Comparison of ENCODE assay signal across 15 cellular contexts in the genomic region with DNA sequence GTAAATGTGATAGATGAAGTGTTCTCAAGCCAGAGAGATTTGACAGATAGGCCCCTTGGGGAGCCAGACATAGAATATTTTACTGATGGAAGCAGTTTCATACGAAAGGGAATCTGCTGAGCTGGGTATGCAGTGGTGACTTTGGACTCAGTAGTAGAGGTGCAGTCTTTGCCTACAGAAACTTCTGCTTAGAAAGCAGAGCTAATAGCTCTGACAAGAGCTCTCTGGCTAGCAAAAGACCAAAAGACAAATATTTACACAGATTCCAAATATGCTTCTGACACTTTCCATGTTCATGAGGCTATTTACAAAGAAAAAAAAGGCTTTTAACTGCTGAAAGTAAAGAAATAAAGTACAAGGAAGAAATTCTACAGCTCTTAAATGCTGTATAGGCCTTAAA. TPM values are rescaled to one million over a fixed set of nuclear protein-coding genes. Genes with fewer than 3 reads are reported as not detected.
DNase-seq lines count a peak whose midpoint lies in the region; ATAC-seq and TF ChIP-seq lines count a peak whose summit lies in the region.
"Not testable (repeated sequence)": the region's sequence is repeated elsewhere in the genome, so short reads cannot be mapped to it uniquely, and the experiment has no call there.
"Had no signal": no experiment of that assay in that cellular context is flagged by ENCODE, and none has a peak within 500 bp of the region (broad histone marks: within the 10 kb centered on the region; RNA-seq: fewer than 3 reads in every experiment).

No MANE protein-coding gene starts in this region.

- not testable (repeated sequence) for H3K27me3 ChIP-seq in hepatocyte, uterus

- H3K79me2 ChIP-seq in hepatocyte = not testable (repeated sequence)

- TF ChIP-seq CTCF in activated B cell treated with CpG ODN at 0.5 μM for 24 hours (IDR thresholded peaks at IDR 0.05); hepatocyte (IDR thresholded peaks at IDR 0.05; ENCODE audit: poor library complexity); nephron (IDR thresholded peaks at IDR 0.05; ENCODE audit: unreplicated experiment in 3 of 3); uterus (IDR thresholded peaks at IDR 0.05): not testable (repeated sequence)

- peak overlapping the region; percentile 17 for H3K4me2 ChIP-seq in hepatocyte

- not testable (repeated sequence) for H3K4me3 ChIP-seq in hepatocyte
- H3K4me3 ChIP-seq in uterus = peak overlapping the region in 1 of 2 donors; percentile 78

- not testable (repeated sequence) for TF ChIP-seq POLR2A in uterus (IDR thresholded peaks at IDR 0.05)

- 55% methylated on average over 1 of the region's 1 CpG for WGBS in hepatocyte (ENCODE audit: low lambda C conversion rate, missing lambda C conversion rate)

- H3K4me1 ChIP-seq in hepatocyte (ENCODE audit: insufficient read depth) = peaks cover 33% of the 10 kb centered on the region
- H3K4me1 ChIP-seq in uterus = not testable (repeated sequence)

- not testable (repeated sequence) for H3K27me3 Mint-ChIP-seq in activated B cell treated with CpG ODN at 0.5 μM for 24 hours; memory B cell; nephron (ENCODE audit: low read depth); stimulated activated naive B cell treated with anti-CD40 and anti-IgM and Interleukin-4, amounts not matched to agents 10 μg/mL and 1 μg/mL and 100 μg/mL, for 72 hours

- H3K9me3 Mint-ChIP-seq in activated B cell treated with CpG ODN at 0.5 μM for 24 hours; memory B cell; nephron; stimulated activated naive B cell treated with anti-CD40 and anti-IgM and Interleukin-4, amounts not matched to agents 10 μg/mL and 1 μg/mL and 100 μg/mL, for 72 hours: not testable (repeated sequence)

- DNase-seq in DMS53 (lab: John Stamatoyannopoulos, UW) (peak; percentile 18), NCI-H345 (lab: John Stamatoyannopoulos, UW) (peak; percentile 3)
- DNase-seq in activated B cell treated with CpG ODN at 0.5 μM for 24 hours; hepatocyte (ENCODE audit: low spot score); memory B cell (ENCODE audit: low spot score in 2 of 2); stimulated activated naive B cell treated with anti-CD40 and anti-IgM and Interleukin-4, amounts not matched to agents 10 μg/mL and 1 μg/mL and 100 μg/mL, for 72 hours; uterus: not testable (repeated sequence)

- not testable (repeated sequence) for H3K9me2 ChIP-seq in hepatocyte (replicated peaks; ENCODE audit: insufficient read depth)

- H2AFZ ChIP-seq in hepatocyte = not testable (repeated sequence)

- not testable (repeated sequence) for H3K27ac ChIP-seq in hepatocyte
- H3K27ac ChIP-seq in uterus = peak overlapping the region; percentile 89 to 94

- not testable (repeated sequence) for ATAC-seq in activated B cell treated with CpG ODN at 0.5 μM for 24 hours (ENCODE audit: low read depth); memory B cell (ENCODE audit: low read depth); stimulated activated naive B cell treated with anti-CD40 and anti-IgM and Interleukin-4, amounts not matched to agents 10 μg/mL and 1 μg/mL and 100 μg/mL, for 72 hours (replicated peaks)

- H4K20me1 ChIP-seq in hepatocyte (ENCODE audit: insufficient read depth, poor library complexity, severe bottlenecking) = not testable (repeated sequence)

- intact Hi-C loops in activated B cell treated with CpG ODN at 0.5 μM for 24 hours (cut with micrococcal nuclease); uterus (cut with DNase I; ENCODE audit: low total_unique reads): not testable (repeated sequence)

- H3K4me3 Mint-ChIP-seq in activated B cell treated with CpG ODN at 0.5 μM for 24 hours; memory B cell; stimulated activated naive B cell treated with anti-CD40 and anti-IgM and Interleukin-4, amounts not matched to agents 10 μg/mL and 1 μg/mL and 100 μg/mL, for 72 hours: not testable (repeated sequence)
- H3K4me3 Mint-ChIP-seq in nephron = peak overlapping the region in 1 of 3 experiments; percentile 12

- peaks cover 33% of the 10 kb centered on the region for H3K36me3 Mint-ChIP-seq in activated B cell treated with CpG ODN at 0.5 μM for 24 hours (ENCODE audit: low read depth)
- not testable (repeated sequence) for H3K36me3 Mint-ChIP-seq in memory B cell; nephron (ENCODE audit: low read depth); stimulated activated naive B cell treated with anti-CD40 and anti-IgM and Interleukin-4, amounts not matched to agents 10 μg/mL and 1 μg/mL and 100 μg/mL, for 72 hours

- not testable (repeated sequence) for H3K36me3 ChIP-seq in hepatocyte (replicated peaks; ENCODE audit: insufficient read depth, low read depth); uterus

- H3K9me3 ChIP-seq in hepatocyte (ENCODE audit: low read depth); uterus: not testable (repeated sequence)

- H3K27ac Mint-ChIP-seq in activated B cell treated with CpG ODN at 0.5 μM for 24 hours (peak overlapping the region; percentile 88), memory B cell (peak overlapping the region; percentile 50), nephron (peak overlapping the region; percentile 89 to 96 (median 91))
- peak overlapping the region; percentile 20 for H3K27ac Mint-ChIP-seq in stimulated activated naive B cell treated with anti-CD40 and anti-IgM and Interleukin-4, amounts not matched to agents 10 μg/mL and 1 μg/mL and 100 μg/mL, for 72 hours

- POLR2A ChIA-PET in activated B cell treated with CpG ODN at 0.5 μM for 24 hours (lab: Charles Lee) = interaction anchor here (0.7 kb wide), 2 partner anchors 13 to 1539 kb away, joined by 3 read pairs; no protein-coding TSS in a partner anchor

- H3K4me1 Mint-ChIP-seq in activated B cell treated with CpG ODN at 0.5 μM for 24 hours (peaks cover 55% of the 10 kb centered on the region), memory B cell (peaks cover 22% of the 10 kb centered on the region), nephron (peaks cover 44% of the 10 kb centered on the region)
- H3K4me1 Mint-ChIP-seq in stimulated activated naive B cell treated with anti-CD40 and anti-IgM and Interleukin-4, amounts not matched to agents 10 μg/mL and 1 μg/mL and 100 μg/mL, for 72 hours = peaks cover 41 to 47% of the 10 kb centered on the region in 2 donors

- CTCF ChIA-PET in activated B cell treated with CpG ODN at 0.5 μM for 24 hours (lab: Charles Lee) = interaction anchor here (1.6 to 3.2 kb wide), 3 partner anchors 10 to 64 kb away, joined by 4 to 11 read pairs (median 5); a partner anchor contains a TSS

RNA-seq across cellular contexts. Expression of a gene that starts 19.9 kb away (rescaled TPM):
- total RNA-seq in activated B cell treated with CpG ODN at 0.5 μM for 24 hours = 0.44 and 0.60 TPM in 2 replicates
- total RNA-seq in hepatocyte = 0.47 and 0.48 TPM in 2 replicates
- polyA plus RNA-seq in hepatocyte = 0.51 and 0.75 TPM in 2 replicates
- total RNA-seq in uterus = 1 to 10 TPM in 2 of 4 donors, under 1 TPM in 2; 0.14 to 4.7 (median 1.9) TPM
- total RNA-seq: Caco-2; CD4-positive, CD25-positive, alpha-beta regulatory T cell; Daoy; HFFc6; LHCN-M2; NCI-H460 had no signal
- polyA plus RNA-seq: A549 had no signal

Comparison
In these comparisons a context has a peak if more than half of its experiments do, and no peak if none do; other contexts are left out.
1. H3K27ac Mint-ChIP-seq: peak in every context shown above with its lines; median percentile 91 in nephron; 88 in activated B cell treated with CpG ODN at 0.5 μM for 24 hours; 50 in memory B cell; 20 in stimulated activated naive B cell treated with anti-CD40 and anti-IgM and Interleukin-4, amounts not matched to agents 10 μg/mL and 1 μg/mL and 100 μg/mL, for 72 hours.